Comparison of ENCODE assay signal across 21 cellular contexts in the genomic region with DNA sequence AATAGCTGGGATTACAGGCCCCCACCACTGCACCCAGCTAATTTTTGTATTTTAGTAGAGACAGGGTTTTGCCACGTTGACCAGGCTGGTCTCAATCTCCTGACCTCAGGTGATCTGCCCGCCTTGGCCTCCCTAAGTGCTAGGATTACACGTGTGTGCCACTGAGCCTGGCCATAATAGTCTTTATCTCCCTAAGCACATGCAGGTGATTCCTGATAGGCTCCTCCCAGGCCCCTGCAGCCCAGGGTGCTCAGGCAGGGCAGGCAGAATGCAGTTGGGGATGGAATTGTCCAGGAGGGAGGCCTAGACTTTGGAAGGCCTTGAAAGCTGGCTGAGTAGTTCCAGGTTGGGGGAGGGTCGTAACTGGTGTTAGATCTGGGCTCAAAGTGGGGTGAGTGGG. TPM values are rescaled to one million over a fixed set of nuclear protein-coding genes. Genes with fewer than 3 reads are reported as not detected.
A peak's percentile ranks its signal among the peaks of the same experiment; 100 is the strongest.
DNase-seq lines count a peak whose midpoint lies in the region; ATAC-seq and TF ChIP-seq lines count a peak whose summit lies in the region.
"Had no signal": no experiment of that assay in that cellular context is flagged by ENCODE, and none has a peak within 500 bp of the region (broad histone marks: within the 10 kb centered on the region; RNA-seq: fewer than 3 reads in every experiment).

No MANE protein-coding gene starts in this region.

- ATAC-seq in activated naive CD8-positive, alpha-beta T cell treated with anti-CD3 and anti-CD28 coated beads, Interleukin-2, amount 50 U/mL, for 24 hours, result no peak
- no peak for ATAC-seq in HG03521 (IDR thresholded peaks at IDR 0.05; ENCODE audit: unreplicated experiment)
- ATAC-seq in GM18873 (IDR thresholded peaks at IDR 0.05; ENCODE audit: low FRiP score, unreplicated experiment), result no peak
- ATAC-seq: activated T-cell treated with anti-CD3 and anti-CD28 coated beads, Interleukin-2, amount 50 U/mL, for 72 hours; gastrocnemius medialis; GM12878 had no signal

- peaks cover 19% of the 10 kb centered on the region for H3K4me1 Mint-ChIP-seq in activated naive CD8-positive, alpha-beta T cell (ENCODE audit: low read depth)
- H3K4me1 Mint-ChIP-seq in activated naive CD8-positive, alpha-beta T cell treated with anti-CD3 and anti-CD28 coated beads, Interleukin-2, amount 50 U/mL, for 24 hours, result peaks cover 10% of the 10 kb centered on the region
- H3K4me1 Mint-ChIP-seq in progenitor cell of endocrine pancreas (ENCODE audit: low read depth), result no peaks in the 10 kb centered on the region

- H3K27me3 Mint-ChIP-seq in activated naive CD8-positive, alpha-beta T cell, result no peaks in the 10 kb centered on the region
- no peaks in the 10 kb centered on the region for H3K27me3 Mint-ChIP-seq in activated naive CD8-positive, alpha-beta T cell treated with anti-CD3 and anti-CD28 coated beads, Interleukin-2, amount 50 U/mL, for 24 hours
- no peaks in the 10 kb centered on the region for H3K27me3 Mint-ChIP-seq in progenitor cell of endocrine pancreas
- H3K27me3 Mint-ChIP-seq: activated naive CD4-positive, alpha-beta T cell treated with anti-CD3 and anti-CD28 coated beads, Interleukin-2, amount 10 ng/mL, durations not matched to agents 7 days and 5 days had no signal

- TF ChIP-seq CTCF in RWPE1 (conservative IDR thresholded peaks at IDR 0.05; ENCODE audit: low read depth), result no peak
- no peak for TF ChIP-seq CTCF in progenitor cell of endocrine pancreas (IDR thresholded peaks at IDR 0.05; ENCODE audit: unreplicated experiment)

- POLR2A ChIA-PET in RWPE1 (lab: Yijun Ruan, JAX; ENCODE audit: low non-redundant PET), result no interaction called here

- peak overlapping the region; percentile 50 for H3K27ac Mint-ChIP-seq in activated naive CD8-positive, alpha-beta T cell
- H3K27ac Mint-ChIP-seq in activated naive CD8-positive, alpha-beta T cell treated with anti-CD3 and anti-CD28 coated beads, Interleukin-2, amount 50 U/mL, for 24 hours, result no peak overlapping the region
- peak overlapping the region; percentile 41 for H3K27ac Mint-ChIP-seq in progenitor cell of endocrine pancreas

- H3K36me3 Mint-ChIP-seq in activated naive CD8-positive, alpha-beta T cell, result no peaks in the 10 kb centered on the region
- peaks cover 41% of the 10 kb centered on the region for H3K36me3 Mint-ChIP-seq in activated naive CD8-positive, alpha-beta T cell treated with anti-CD3 and anti-CD28 coated beads, Interleukin-2, amount 50 U/mL, for 24 hours (ENCODE audit: low read depth)
- H3K36me3 Mint-ChIP-seq in progenitor cell of endocrine pancreas (ENCODE audit: insufficient read depth), result peaks cover 23% of the 10 kb centered on the region

- H3K27ac ChIP-seq in RWPE1, result peak overlapping the region; percentile 64
- H3K27ac ChIP-seq: ascending aorta, esophagus squamous epithelium, gastrocnemius medialis had no signal

- CTCF ChIA-PET in RWPE1 (lab: Yijun Ruan, JAX), result interaction anchor here (0.6 to 0.8 kb wide), 2 partner anchors 67 to 121 kb away, joined by 3 to 7 read pairs; no protein-coding TSS in a partner anchor

- no peaks in the 10 kb centered on the region for H3K9me3 Mint-ChIP-seq in activated naive CD8-positive, alpha-beta T cell (ENCODE audit: low read depth)
- H3K9me3 Mint-ChIP-seq in activated naive CD8-positive, alpha-beta T cell treated with anti-CD3 and anti-CD28 coated beads, Interleukin-2, amount 50 U/mL, for 24 hours, result no peaks in the 10 kb centered on the region
- H3K9me3 Mint-ChIP-seq in progenitor cell of endocrine pancreas (ENCODE audit: low read depth), result no peaks in the 10 kb centered on the region
- H3K9me3 Mint-ChIP-seq: activated naive CD4-positive, alpha-beta T cell treated with anti-CD3 and anti-CD28 coated beads, Interleukin-2, amount 10 ng/mL, durations not matched to agents 7 days and 5 days; activated T-cell treated with anti-CD3 and anti-CD28 coated beads, Interleukin-2, amount 50 U/mL, for 72 hours; immature natural killer cell had no signal

- DNase-seq in activated naive CD8-positive, alpha-beta T cell treated with anti-CD3 and anti-CD28 coated beads, Interleukin-2, amount 50 U/mL, for 24 hours, result no peak
- DNase-seq in RWPE1 (ENCODE audit: low spot score) (no peak), progenitor cell of endocrine pancreas (ENCODE audit: low spot score, unreplicated experiment) (no peak)
- DNase-seq: activated naive CD4-positive, alpha-beta T cell treated with anti-CD3 and anti-CD28 coated beads, Interleukin-2, amount 10 ng/mL, durations not matched to agents 7 days and 5 days; activated T-cell treated with anti-CD3 and anti-CD28 coated beads, Interleukin-2, amount 50 U/mL, for 72 hours; BE2C; cortex of kidney; esophagus squamous epithelium; gastrocnemius medialis; immature natural killer cell; Karpas-422; mesendoderm; NCI-H1694 treated with DMSO at 0.1 percent for 48 hours; NCI-H524 treated with DMSO at 0.1 percent for 48 hours; occipital lobe; SJCRH30 had no signal

- H3K4me3 Mint-ChIP-seq in activated naive CD8-positive, alpha-beta T cell, result no peak overlapping the region
- H3K4me3 Mint-ChIP-seq in activated naive CD8-positive, alpha-beta T cell treated with anti-CD3 and anti-CD28 coated beads, Interleukin-2, amount 50 U/mL, for 24 hours, result no peak overlapping the region
- H3K4me3 Mint-ChIP-seq in progenitor cell of endocrine pancreas (ENCODE audit: low read depth), result no peak overlapping the region
- H3K4me3 Mint-ChIP-seq: activated naive CD4-positive, alpha-beta T cell treated with anti-CD3 and anti-CD28 coated beads, Interleukin-2, amount 10 ng/mL, durations not matched to agents 7 days and 5 days; activated T-cell treated with anti-CD3 and anti-CD28 coated beads, Interleukin-2, amount 50 U/mL, for 72 hours; immature natural killer cell had no signal

RNA-seq across cellular contexts. Expression of a gene that starts 8.5 kb away (rescaled TPM):
- 17.6 and 21.1 TPM in 2 replicates for total RNA-seq in progenitor cell of endocrine pancreas

RNA-seq across cellular contexts. Expression of a gene that starts 11.2 kb away (rescaled TPM):
- total RNA-seq in progenitor cell of endocrine pancreas, result 35.7 and 38.3 TPM in 2 replicates

RNA-seq across cellular contexts. Expression of a gene that starts 13.8 kb away (rescaled TPM):
- 53.0 and 54.7 TPM in 2 replicates for total RNA-seq in progenitor cell of endocrine pancreas

RNA-seq across cellular contexts. Expression of a gene that starts 26.3 kb away (rescaled TPM):
- total RNA-seq in progenitor cell of endocrine pancreas, result 106 and 111 TPM in 2 replicates

RNA-seq across cellular contexts. Expression of a gene that starts 40.4 kb away (rescaled TPM):
- 86.0 and 87.2 TPM in 2 replicates for total RNA-seq in progenitor cell of endocrine pancreas
